ENCODE assay signal across 11 cellular contexts in genomic region chr15:96358006-96358794, GRCh38. TPM values are rescaled to one million over a fixed set of nuclear protein-coding genes. Genes with fewer than 3 reads are reported as not detected.
DNase-seq lines count a peak whose midpoint lies in the region; ATAC-seq and TF ChIP-seq lines count a peak whose summit lies in the region.
"Had no signal": no experiment of that assay in that cellular context is flagged by ENCODE, and none has a peak within 500 bp of the region (broad histone marks: within the 10 kb centered on the region; RNA-seq: fewer than 3 reads in every experiment).

No MANE protein-coding gene starts in this region.

- intact Hi-C loops in CD4-positive, alpha-beta memory T cell (cut with micrococcal nuclease): no loop called here

- H3K4ac ChIP-seq in neuronal stem cell (ENCODE audit: low read length): no peak overlapping the region

- peaks cover 18 to 34% (median 21%) of the 10 kb centered on the region in 4 donors for H3K4me1 Mint-ChIP-seq in CD4-positive, alpha-beta memory T cell
- peaks cover 14 to 20% of the 10 kb centered on the region in 2 donors for H3K4me1 Mint-ChIP-seq in effector memory CD8-positive, alpha-beta T cell (ENCODE audit: low read depth in 2 of 2)

- H3K4me3 ChIP-seq in CD4-positive, alpha-beta memory T cell (ENCODE audit: low read length in 2 of 2): peak overlapping the region; percentile 36 to 44
- H3K4me3 ChIP-seq in MM.1S (ENCODE audit: low read length) (peak overlapping the region; percentile 75), neuronal stem cell (ENCODE audit: low read length in 2 of 2) (peak overlapping the region in 1 of 2 donors; percentile 7)

- H3K9me3 ChIP-seq in CD4-positive, alpha-beta memory T cell (ENCODE audit: control insufficient read depth in 1 of 2, low read length in 2 of 2): no peaks in the 10 kb centered on the region
- no peaks in the 10 kb centered on the region for H3K9me3 ChIP-seq in MM.1S (replicated peaks; ENCODE audit: insufficient read depth, low read length)
- no peaks in the 10 kb centered on the region for H3K9me3 ChIP-seq in neuronal stem cell (replicated peaks in 1 of 2; ENCODE audit: control insufficient read depth in 2 of 2, insufficient read depth in 1 of 2, low read depth in 1 of 2, low read length in 2 of 2)
- H3K9me3 ChIP-seq: prostate gland had no signal

- H2BK5ac ChIP-seq in neuronal stem cell (ENCODE audit: low read length): no peak overlapping the region

- H3K36me3 Mint-ChIP-seq in CD4-positive, alpha-beta memory T cell: peaks cover 3 to 5% of the 10 kb centered on the region in 2 donors
- H3K36me3 Mint-ChIP-seq in effector memory CD8-positive, alpha-beta T cell (ENCODE audit: insufficient read depth): peaks cover 27% of the 10 kb centered on the region

- H3K36me3 ChIP-seq in CD4-positive, alpha-beta memory T cell (ENCODE audit: insufficient read depth, low read length): no peaks in the 10 kb centered on the region
- H3K36me3 ChIP-seq in MM.1S (replicated peaks; ENCODE audit: insufficient read depth, low read length) (no peaks in the 10 kb centered on the region), neuronal stem cell (replicated peaks in 1 of 2; ENCODE audit: control insufficient read depth in 2 of 2, insufficient read depth in 2 of 2, low read length in 2 of 2) (no peaks in the 10 kb centered on the region)
- H3K36me3 ChIP-seq: cardiac muscle cell, prostate gland had no signal

- POLR2A ChIA-PET in CD4-positive, alpha-beta memory T cell (lab: Charles Lee; ENCODE audit: partially characterized antibody): no interaction called here

- H3K27ac ChIP-seq in CD4-positive, alpha-beta memory T cell (ENCODE audit: low read depth, low read length): no peak overlapping the region
- H3K27ac ChIP-seq in MM.1S (ENCODE audit: low read length) (no peak overlapping the region), neuronal stem cell (replicated peaks; ENCODE audit: low read length) (no peak overlapping the region)
- H3K27ac ChIP-seq: cardiac muscle cell had no signal

- H3K9me2 ChIP-seq in MM.1S (replicated peaks; ENCODE audit: insufficient read depth, low read length): no peaks in the 10 kb centered on the region

- peaks cover 41 to 51% of the 10 kb centered on the region in 2 donors for H3K27me3 Mint-ChIP-seq in CD4-positive, alpha-beta memory T cell
- H3K27me3 Mint-ChIP-seq in effector memory CD8-positive, alpha-beta T cell: peaks cover 38 to 51% of the 10 kb centered on the region in 2 donors

- H2BK120ac ChIP-seq in neuronal stem cell (ENCODE audit: low read depth, low read length): no peak overlapping the region

- peak overlapping the region in 3 of 7 donors; percentile 54 to 76 (median 66) for H3K27ac Mint-ChIP-seq in CD4-positive, alpha-beta memory T cell
- peak overlapping the region in 1 of 2 donors; percentile 84 for H3K27ac Mint-ChIP-seq in effector memory CD8-positive, alpha-beta T cell

- no peaks in the 10 kb centered on the region for H3K79me2 ChIP-seq in MM.1S (ENCODE audit: low read length)

- H3F3A ChIP-seq in MM.1S (ENCODE audit: insufficient read depth, low read length): no peaks in the 10 kb centered on the region

- H3K27me3 ChIP-seq in CD4-positive, alpha-beta memory T cell (ENCODE audit: insufficient read depth, low read length): peaks cover 56% of the 10 kb centered on the region
- H3K27me3 ChIP-seq in MM.1S (replicated peaks; ENCODE audit: insufficient read depth, low read length) (peaks cover 64% of the 10 kb centered on the region), neuronal stem cell (ENCODE audit: control insufficient read depth in 3 of 3, insufficient read depth in 3 of 3, low read depth in 1 of 3, low read length in 3 of 3) (peaks cover 7 to 48% (median 40%) of the 10 kb centered on the region in 3 experiments)

- no CpG with 5 or more reads among the region's 31 CpGs for WGBS in neuronal stem cell (ENCODE audit: extremely low coverage in 2 of 2, insufficient read length in 2 of 2, insufficient replicate concordance in 1 of 2), 2 donors

- no peak for TF ChIP-seq CTCF in MM.1S (IDR thresholded peaks at IDR 0.05; ENCODE audit: low read length)

- no peak overlapping the region for H2BK15ac ChIP-seq in neuronal stem cell (ENCODE audit: low read length)

- H3K23ac ChIP-seq in neuronal stem cell (ENCODE audit: low read depth, low read length, poor library complexity): no peak overlapping the region

- peak overlapping the region; percentile 94; the same call in 1 of the 2 replicates for H3K4me2 ChIP-seq in MM.1S (ENCODE audit: low read depth, low read length)
- no peak overlapping the region for H3K4me2 ChIP-seq in neuronal stem cell (ENCODE audit: insufficient read depth, low read length, poor library complexity, severe bottlenecking)

- H3K14ac ChIP-seq in neuronal stem cell (ENCODE audit: low read length): no peak overlapping the region

- H3K9me3 Mint-ChIP-seq in CD4-positive, alpha-beta memory T cell: peaks cover 0 to 22% (median 9%) of the 10 kb centered on the region in 8 donors
- H3K9me3 Mint-ChIP-seq in effector memory CD8-positive, alpha-beta T cell: peaks cover 2 to 7% of the 10 kb centered on the region in 2 donors

- H2AFZ ChIP-seq in MM.1S (ENCODE audit: low read length) (no peak overlapping the region), neuronal stem cell (ENCODE audit: low read length) (no peak overlapping the region)

- H2BK12ac ChIP-seq in neuronal stem cell (ENCODE audit: low read length): no peak overlapping the region

- H4K91ac ChIP-seq in neuronal stem cell (ENCODE audit: low read depth, low read length, poor library complexity): no peak overlapping the region

- H3K18ac ChIP-seq in neuronal stem cell (ENCODE audit: low read length): peak overlapping the region; percentile 89

- H4K8ac ChIP-seq in neuronal stem cell (ENCODE audit: low read depth, low read length): no peak overlapping the region

- CTCF ChIA-PET in CD4-positive, alpha-beta memory T cell (lab: Charles Lee; ENCODE audit: partially characterized antibody): interaction anchor here (0.7 to 1.4 kb wide), 2 partner anchors 11 to 21 kb away, joined by 3 to 4 read pairs; no protein-coding TSS in a partner anchor

- no peak for ATAC-seq in effector memory CD8-positive, alpha-beta T cell (replicated peaks)
- ATAC-seq in GM18867 (IDR thresholded peaks at IDR 0.05; ENCODE audit: unreplicated experiment): no peak

- no peaks in the 10 kb centered on the region for H4K20me1 ChIP-seq in MM.1S (ENCODE audit: insufficient read depth, low read length)

- H3K9ac ChIP-seq in MM.1S (ENCODE audit: low read length) (no peak overlapping the region), neuronal stem cell (ENCODE audit: low read depth, low read length, poor library complexity) (no peak overlapping the region)

- no peaks in the 10 kb centered on the region for H3K79me1 ChIP-seq in neuronal stem cell (ENCODE audit: low read depth, low read length)

- H3K4me1 ChIP-seq in CD4-positive, alpha-beta memory T cell (ENCODE audit: insufficient read depth, low read length): peaks cover 30% of the 10 kb centered on the region
- 0 out of 2 replicates have a peak, but pooled peaks cover 4% of the 10 kb centered on the region for H3K4me1 ChIP-seq in MM.1S (ENCODE audit: low read length)
- peaks cover 23 to 37% of the 10 kb centered on the region in 2 donors for H3K4me1 ChIP-seq in neuronal stem cell (ENCODE audit: control insufficient read depth in 2 of 2, insufficient read depth in 1 of 2, low read depth in 1 of 2, low read length in 2 of 2)
- H3K4me1 ChIP-seq: prostate gland had no signal

- H3K4me3 Mint-ChIP-seq in CD4-positive, alpha-beta memory T cell: peak overlapping the region; percentile 84 to 99 (median 92)
- peak overlapping the region; percentile 87 to 99 for H3K4me3 Mint-ChIP-seq in effector memory CD8-positive, alpha-beta T cell

- no peak overlapping the region for H2AK5ac ChIP-seq in neuronal stem cell (ENCODE audit: low read depth, low read length)

- DNase-seq in CD4-positive, alpha-beta memory T cell: no peak
- no peak for DNase-seq in MM.1S
- no peak for DNase-seq in effector memory CD8-positive, alpha-beta T cell
- no peak for DNase-seq in neuronal stem cell (ENCODE audit: low spot score)
- DNase-seq in middle frontal gyrus (ENCODE audit: extremely low spot score, low spot score): no peak
- no peak for DNase-seq in central memory CD4-positive, alpha-beta T cell
- no peak for DNase-seq in activated CD4-positive, alpha-beta T cell treated with anti-CD3 and anti-CD28 coated beads for 1 hour
- DNase-seq: NCI-H1105 had no signal

RNA-seq across cellular contexts. Expression of gene NR2F2, which starts 27.7 kb away (rescaled TPM):
- not detected for total RNA-seq in CD4-positive, alpha-beta memory T cell
- polyA plus RNA-seq in CD4-positive, alpha-beta memory T cell: not detected
- 43.2 TPM for polyA plus RNA-seq in neuronal stem cell (2013, experiment 1 of 2)
- 45.4 TPM for polyA plus RNA-seq in neuronal stem cell (2013, experiment 2 of 2)
